Comparison of ENCODE assay signal across 9 cellular contexts in the genomic region with DNA sequence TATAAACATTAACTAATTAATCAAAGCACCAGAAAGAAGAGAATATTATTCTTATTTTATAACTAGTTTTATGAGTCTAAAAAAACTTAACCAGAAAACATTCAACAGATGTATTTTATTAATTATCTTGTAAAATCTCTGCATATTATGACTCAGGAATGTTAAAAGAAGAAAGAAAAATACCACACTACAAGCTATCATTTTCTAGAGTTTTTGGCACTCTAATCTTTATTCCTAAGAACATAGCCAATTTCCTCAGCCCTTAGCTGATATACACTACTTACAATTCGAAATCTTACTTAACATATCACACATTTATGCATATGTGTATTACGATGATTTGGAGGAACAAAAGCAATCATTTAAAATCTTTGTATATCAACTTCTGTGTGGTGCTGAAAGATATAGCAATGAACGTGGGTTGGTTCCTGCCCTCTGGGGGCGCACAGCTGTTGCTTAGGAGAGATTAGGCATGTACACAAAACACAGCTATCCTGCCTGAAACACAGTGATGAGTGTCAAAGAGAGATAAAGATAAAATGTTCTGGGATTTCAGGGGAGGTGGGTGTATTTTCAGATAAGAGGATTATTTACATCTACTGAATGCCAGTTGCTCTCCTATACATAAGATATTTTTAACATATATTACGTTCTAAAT.
A peak's percentile ranks its signal among the peaks of the same experiment; 100 is the strongest.
DNase-seq lines count a peak whose midpoint lies in the region; ATAC-seq and TF ChIP-seq lines count a peak whose summit lies in the region.
"Had no signal": no experiment of that assay in that cellular context is flagged by ENCODE, and none has a peak within 500 bp of the region (broad histone marks: within the 10 kb centered on the region; RNA-seq: fewer than 3 reads in every experiment).

No MANE protein-coding gene starts in this region.

- H3K27ac ChIP-seq in gastroesophageal sphincter = peak overlapping the region in 3 of 4 donors; percentile 21 to 49 (median 36)
- peak overlapping the region; percentile 92 for H3K27ac ChIP-seq in smooth muscle cell (ENCODE audit: low read depth)

- H3K4me2 ChIP-seq in smooth muscle cell = peak overlapping the region; percentile 56

- no peaks in the 10 kb centered on the region for H3K27me3 Mint-ChIP-seq in activated CD4-positive, alpha-beta memory T cell treated with anti-CD3 and anti-CD28 coated beads for 36 hours

- H3K4me1 ChIP-seq in gastroesophageal sphincter (peaks cover 0 to 36% (median 3%) of the 10 kb centered on the region in 3 donors), smooth muscle cell (ENCODE audit: low read depth) (peaks cover 5% of the 10 kb centered on the region)

- 21 to 38% methylated on average over 4 to 5 of the region's 5 CpGs for WGBS in gastroesophageal sphincter (ENCODE audit: low coverage in 1 of 2), 2 donors
- 14% methylated on average over 5 of the region's 5 CpGs for WGBS in smooth muscle cell (ENCODE audit: low lambda C conversion rate)

- CTCF ChIA-PET in activated CD4-positive, alpha-beta memory T cell treated with anti-CD3 and anti-CD28 coated beads for 36 hours (lab: Charles Lee) = interaction anchor here (0.8 to 2.0 kb wide), 4 partner anchors 10 to 106 kb away, joined by 3 to 6 read pairs (median 4); no protein-coding TSS in a partner anchor

- H3K36me3 ChIP-seq in gastroesophageal sphincter = peaks cover 0 to 76% of the 10 kb centered on the region in 2 donors
- peaks cover 21% of the 10 kb centered on the region for H3K36me3 ChIP-seq in smooth muscle cell (ENCODE audit: low read depth)

- peak overlapping the region; percentile 67 for H3K4me3 Mint-ChIP-seq in activated CD4-positive, alpha-beta memory T cell treated with anti-CD3 and anti-CD28 coated beads for 36 hours

- peak overlapping the region; percentile 70 for H3K27ac Mint-ChIP-seq in activated CD4-positive, alpha-beta memory T cell treated with anti-CD3 and anti-CD28 coated beads for 36 hours

- peaks cover 12% of the 10 kb centered on the region for H3K36me3 Mint-ChIP-seq in activated CD4-positive, alpha-beta memory T cell treated with anti-CD3 and anti-CD28 coated beads for 36 hours

- DNase-seq in HFF-Myc (ENCODE audit: extremely low read depth, low read depth) (peak; percentile 52), smooth muscle cell (lab: John Stamatoyannopoulos, UW; ENCODE audit: unreplicated experiment) (no peak), anterior cingulate cortex (lab: John Stamatoyannopoulos, UW) (no peak), GM19238 (ENCODE audit: insufficient read length, low spot score) (no peak), NCI-H526 (lab: John Stamatoyannopoulos, UW) (no peak)
- DNase-seq in activated CD4-positive, alpha-beta memory T cell treated with anti-CD3 and anti-CD28 coated beads for 36 hours = peak; percentile 54
- DNase-seq: NCI-H446 had no signal

- no peak for TF ChIP-seq EP300 in gastroesophageal sphincter (IDR thresholded peaks at IDR 0.05)

- H3K79me2 ChIP-seq in smooth muscle cell (ENCODE audit: low read depth) = no peaks in the 10 kb centered on the region

- ATAC-seq in gastroesophageal sphincter (no peak), HG03196 (IDR thresholded peaks at IDR 0.05; ENCODE audit: unreplicated experiment) (no peak)

- intact Hi-C loops in activated CD4-positive, alpha-beta memory T cell treated with anti-CD3 and anti-CD28 coated beads for 36 hours (cut with micrococcal nuclease) = loop anchor here (2.0 kb wide), 1 partner anchor 50 kb away; no protein-coding TSS in a partner anchor

- no peak overlapping the region for H2AFZ ChIP-seq in smooth muscle cell (ENCODE audit: low read depth)

- H3K9me3 ChIP-seq in gastroesophageal sphincter = no peaks in the 10 kb centered on the region
- no peaks in the 10 kb centered on the region for H3K9me3 ChIP-seq in smooth muscle cell (replicated peaks; ENCODE audit: low read depth)

- H3K4me3 ChIP-seq in HFF-Myc (replicated peaks; ENCODE audit: low read depth, low read length) = no peak overlapping the region
- no peak overlapping the region for H3K4me3 ChIP-seq in gastroesophageal sphincter
- no peak overlapping the region for H3K4me3 ChIP-seq in smooth muscle cell

- peaks cover 23% of the 10 kb centered on the region for H3K4me1 Mint-ChIP-seq in activated CD4-positive, alpha-beta memory T cell treated with anti-CD3 and anti-CD28 coated beads for 36 hours (ENCODE audit: low read depth)

- TF ChIP-seq POLR2A in gastroesophageal sphincter (IDR thresholded peaks at IDR 0.05) = no peak

- no peaks in the 10 kb centered on the region for H4K20me1 ChIP-seq in smooth muscle cell (ENCODE audit: low read depth)

- H3K9me3 Mint-ChIP-seq in activated CD4-positive, alpha-beta memory T cell treated with anti-CD3 and anti-CD28 coated beads for 36 hours = no peaks in the 10 kb centered on the region

- peaks cover 9% of the 10 kb centered on the region for H3F3A ChIP-seq in smooth muscle cell (ENCODE audit: low read depth)

- POLR2A ChIA-PET in activated CD4-positive, alpha-beta memory T cell treated with anti-CD3 and anti-CD28 coated beads for 36 hours (lab: Charles Lee) = interaction anchor here (1.2 kb wide), 1 partner anchor 69 kb away, joined by 7 read pairs; no protein-coding TSS in a partner anchor

- H3K27me3 ChIP-seq in gastroesophageal sphincter (no peaks in the 10 kb centered on the region), smooth muscle cell (ENCODE audit: low read depth) (no peaks in the 10 kb centered on the region)

- TF ChIP-seq CTCF in HFF-Myc (IDR thresholded peaks at IDR 0.05; ENCODE audit: low read depth, low read length, missing control alignments) (peak; percentile 7), gastroesophageal sphincter (IDR thresholded peaks at IDR 0.05) (no peak), smooth muscle cell (IDR thresholded peaks at IDR 0.05; ENCODE audit: borderline replicate concordance, insufficient read depth, poor library complexity, severe bottlenecking) (peak; percentile 9)

- peak overlapping the region; percentile 63 for H3K9ac ChIP-seq in smooth muscle cell (ENCODE audit: low read depth)

Comparison
In these comparisons a context has a peak if more than half of its experiments do, and no peak if none do; other contexts are left out.
1. DNase-seq: peak in HFF-Myc (single experiment) and activated CD4-positive, alpha-beta memory T cell treated with anti-CD3 and anti-CD28 coated beads for 36 hours (single experiment); none in smooth muscle cell (single experiment), anterior cingulate cortex (0 of 58), GM19238 (single experiment) and NCI-H526 (0 of 2).
2. CTCF ChIP-seq: peak in HFF-Myc (single experiment) and smooth muscle cell (single experiment); none in gastroesophageal sphincter (0 of 4).